8 cellular contexts compared by ENCODE assay signal in the genomic region with DNA sequence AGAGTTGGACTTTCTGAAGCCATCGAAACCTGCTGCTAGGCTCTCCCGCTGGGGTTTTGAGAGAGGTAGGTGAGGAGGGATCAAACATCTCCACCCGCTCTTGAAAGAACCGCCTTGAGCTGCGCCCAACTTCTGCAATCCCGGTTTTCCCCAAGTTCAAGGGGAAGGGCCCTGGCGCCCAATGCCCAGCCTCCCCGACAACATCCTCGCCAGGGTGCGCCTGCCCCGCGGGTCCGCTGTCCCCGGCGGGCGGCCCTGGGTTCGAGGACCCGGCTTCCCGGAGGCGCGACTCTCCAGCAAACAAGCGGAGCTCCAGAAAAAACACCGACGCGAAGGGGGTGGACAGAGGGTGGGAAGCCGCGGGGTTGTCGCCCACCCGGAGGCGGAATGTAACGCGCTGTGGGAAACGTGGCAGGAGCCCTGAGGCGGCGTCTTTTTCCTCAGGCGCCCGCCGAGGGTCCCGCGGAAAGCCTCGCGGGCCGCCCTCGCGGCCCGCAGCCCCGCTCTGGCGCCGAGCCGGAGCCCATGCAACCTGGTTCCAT. TPM values are rescaled to one million over a fixed set of nuclear protein-coding genes. Genes with fewer than 3 reads are reported as not detected.
DNase-seq lines count a peak whose midpoint lies in the region; ATAC-seq, FAIRE-seq and TF ChIP-seq lines count a peak whose summit lies in the region.

No MANE protein-coding gene starts in this region.

- no peaks in the 10 kb centered on the region for H3K9me2 ChIP-seq in SU-DHL-6 (replicated peaks; ENCODE audit: insufficient read depth, low read length)

- H4K20me1 ChIP-seq in SU-DHL-6 (ENCODE audit: low read depth, low read length) (peaks cover 18% of the 10 kb centered on the region; the same call in 1 of the 2 replicates), mammary epithelial cell (ENCODE audit: insufficient read depth, low read length) (no peaks in the 10 kb centered on the region), keratinocyte (ENCODE audit: control insufficient read depth, extremely low read depth, insufficient read depth, low read length) (no peaks in the 10 kb centered on the region)

- peak overlapping the region; percentile 91 for H2AFZ ChIP-seq in SU-DHL-6 (ENCODE audit: low read depth, low read length, severe bottlenecking)
- peak overlapping the region; percentile 94 for H2AFZ ChIP-seq in mammary epithelial cell (ENCODE audit: low read depth, low read length)
- peak overlapping the region; percentile 85 for H2AFZ ChIP-seq in keratinocyte (ENCODE audit: control insufficient read depth, low read length)

- H3K79me2 ChIP-seq in SU-DHL-6 (ENCODE audit: insufficient read depth, low read length) (peaks cover 53% of the 10 kb centered on the region), mammary epithelial cell (ENCODE audit: insufficient read depth, low read length) (peaks cover 55% of the 10 kb centered on the region), keratinocyte (ENCODE audit: control insufficient read depth, insufficient read depth, low read length) (peaks cover 48% of the 10 kb centered on the region)

- intact Hi-C loops in mammary epithelial cell (cut with micrococcal nuclease): loop anchor here (5.0 to 10.0 kb wide), 4 partner anchors 60 to 315 kb away; partner anchors contain the start of gene C21orf91

- FAIRE-seq in keratinocyte (lab: Jason Lieb, UNC): no peak

- TF ChIP-seq CTCF in SU-DHL-6 (IDR thresholded peaks at IDR 0.05; ENCODE audit: insufficient read depth, low read length, poor library complexity, severe bottlenecking): no peak
- TF ChIP-seq CTCF in mammary epithelial cell (conservative IDR thresholded peaks at IDR 0.05 in 1 of 2, IDR thresholded peaks at IDR 0.05 in 1 of 2; ENCODE audit: extremely low read depth in 1 of 2, insufficient read depth in 1 of 2, low read depth in 1 of 2, low read length in 2 of 2): no peak
- no peak for TF ChIP-seq CTCF in keratinocyte (optimal IDR thresholded peaks at IDR 0.05 in 1 of 3, IDR thresholded peaks at IDR 0.05 in 1 of 3, conservative IDR thresholded peaks at IDR 0.05 in 1 of 3; ENCODE audit: extremely low read depth in 1 of 3, insufficient read depth in 2 of 3, low read length in 3 of 3)

- H3K4me2 ChIP-seq in SU-DHL-6 (ENCODE audit: low read depth, low read length, poor library complexity, severe bottlenecking): peak overlapping the region; percentile 67
- H3K4me2 ChIP-seq in mammary epithelial cell (ENCODE audit: insufficient read depth, low read depth, low read length): peak overlapping the region; percentile 95
- H3K4me2 ChIP-seq in keratinocyte (ENCODE audit: control insufficient read depth, extremely low read depth, insufficient read depth, low read depth, low read length): peak overlapping the region; percentile 100

- peak; percentile 2 for DNase-seq in NOMO-1 treated with dmso at 0.1 percent for 144 hours (lab: John Stamatoyannopoulos, UW; ENCODE audit: unreplicated experiment)
- no peak for DNase-seq in NOMO-1 treated with DMSO at 0.1 percent for 48 hours (lab: John Stamatoyannopoulos, UW; ENCODE audit: unreplicated experiment)
- peak; percentile 83 for DNase-seq in mammary epithelial cell
- no peak for DNase-seq in keratinocyte (ENCODE audit: low read depth, low spot score)
- peak in 2 of 3 donors; percentile 3 to 11 for DNase-seq in stimulated activated CD4-positive, alpha-beta T cell treated with anti-CD3 and anti-CD28 coated beads, Interleukin-12 subunit alpha, Interleukin-12 subunit beta, amount 100 ng/mL, for 48 hours (ENCODE audit: low read depth in 2 of 3, low spot score in 1 of 3)
- no peak for DNase-seq in GF-D8 (lab: John Stamatoyannopoulos, UW)

- H3K4me3 ChIP-seq in SU-DHL-6 (ENCODE audit: insufficient read depth, low read length, poor library complexity, severe bottlenecking) (peak overlapping the region; percentile 75), mammary epithelial cell (replicated peaks in 1 of 3; ENCODE audit: insufficient read depth in 1 of 3, low read depth in 2 of 3, low read length in 3 of 3) (peak overlapping the region; percentile 75 to 93 (median 90)), keratinocyte (ENCODE audit: control insufficient read depth in 2 of 3, extremely low read depth in 1 of 3, insufficient read depth in 2 of 3, low read depth in 1 of 3, low read length in 3 of 3) (peak overlapping the region; percentile 69 to 97 (median 88))

- H3F3A ChIP-seq in SU-DHL-6 (ENCODE audit: insufficient read depth): peaks cover 10% of the 10 kb centered on the region; the same call in 1 of the 2 replicates

- CTCF ChIA-PET in mammary epithelial cell (lab: Charles Lee; ENCODE audit: low non-redundant PET): no interaction called here

- H3K27ac ChIP-seq in SU-DHL-6 (ENCODE audit: low read depth, low read length) (peak overlapping the region; percentile 57), mammary epithelial cell (ENCODE audit: insufficient read depth, low read depth, low read length) (peak overlapping the region; percentile 96), keratinocyte (ENCODE audit: control insufficient read depth, insufficient read depth, low read length) (peak overlapping the region; percentile 97)

- peak; percentile 5 for ATAC-seq in HG03025 (IDR thresholded peaks at IDR 0.05; ENCODE audit: low FRiP score, unreplicated experiment)

- H3K36me3 ChIP-seq in SU-DHL-6 (ENCODE audit: low read length): peaks cover 32% of the 10 kb centered on the region
- peaks cover 10% of the 10 kb centered on the region for H3K36me3 ChIP-seq in mammary epithelial cell (ENCODE audit: insufficient read depth, low read length)
- peaks cover 0 to 1% of the 10 kb centered on the region in 2 experiments for H3K36me3 ChIP-seq in keratinocyte (ENCODE audit: control insufficient read depth in 2 of 2, extremely low read depth in 1 of 2, insufficient read depth in 2 of 2, low read length in 2 of 2)

- H3K27me3 ChIP-seq in SU-DHL-6 (ENCODE audit: low read length) (no peaks in the 10 kb centered on the region), mammary epithelial cell (ENCODE audit: insufficient read depth, low read length) (no peaks in the 10 kb centered on the region), keratinocyte (ENCODE audit: control insufficient read depth, extremely low read depth, insufficient read depth, low read length) (no peaks in the 10 kb centered on the region)

- H3K9ac ChIP-seq in SU-DHL-6 (ENCODE audit: low read length) (peak overlapping the region; percentile 95), mammary epithelial cell (ENCODE audit: insufficient read depth, low read length) (peak overlapping the region; percentile 98), keratinocyte (ENCODE audit: control insufficient read depth, extremely low read depth, insufficient read depth, low read length) (peak overlapping the region; percentile 100)

- H3K4me1 ChIP-seq in mammary epithelial cell (ENCODE audit: insufficient read depth, low read length) (peaks cover 25% of the 10 kb centered on the region), keratinocyte (ENCODE audit: control insufficient read depth, extremely low read depth, insufficient read depth, low read length) (peaks cover 34% of the 10 kb centered on the region)

- WGBS in mammary epithelial cell (ENCODE audit: low coverage, missing lambda C conversion rate): 0% methylated on average over 12 of the region's 50 CpGs

- BruUV-seq in mammary epithelial cell (replicated peaks; lab: Mats Ljungman, UMichigan): no TSS peak

- dilution Hi-C loops in mammary epithelial cell (cut with HindIII; ENCODE audit: low sequenced_read_pairs) (no loop called here), keratinocyte (cut with MboI; ENCODE audit: extremely low pct_ligation_motif_present, low sequenced_read_pairs) (no loop called here)

- H3K9me1 ChIP-seq in keratinocyte (ENCODE audit: control insufficient read depth, extremely low read depth, insufficient read depth, low read length): no peaks in the 10 kb centered on the region

- H3K9me3 ChIP-seq in SU-DHL-6 (ENCODE audit: insufficient read depth, low read length) (no peaks in the 10 kb centered on the region), mammary epithelial cell (replicated peaks; ENCODE audit: insufficient read depth, low read length) (no peaks in the 10 kb centered on the region), keratinocyte (ENCODE audit: control insufficient read depth, low read depth, low read length) (no peaks in the 10 kb centered on the region)

- in situ Hi-C loops in mammary epithelial cell (cut with MboI; ENCODE audit: low sequenced_read_pairs in 2 of 2): no loop called here

RNA-seq across cellular contexts. Expression of gene BTG3, which starts 0.6 kb away (rescaled TPM):
- total RNA-seq in mammary epithelial cell: 10 to 100 TPM; 27.7 to 82.1 TPM
- polyA plus RNA-seq in mammary epithelial cell (57.6 TPM), keratinocyte (29.9 to 51.2 TPM (median 39.2 TPM) in 3 replicates)
- polyA minus RNA-seq in mammary epithelial cell (13.7 TPM), keratinocyte (0.89 to 10.2 TPM (median 6.1 TPM) in 3 replicates)
- polyA plus RNA-seq in keratinocyte (2011; ENCODE audit: low read depth): 44.0 TPM
- polyA plus RNA-seq in keratinocyte (2011; cell fraction: cytosol; rRNA removed): 28.5 and 51.4 TPM in 2 replicates
- 28.8 and 35.8 TPM in 2 replicates for polyA plus RNA-seq in keratinocyte (2011; cell fraction: nucleus; rRNA removed)
- polyA plus RNA-seq in keratinocyte (2012; ENCODE audit: low replicate concordance): 24.9 and 67.9 TPM in 2 replicates
- polyA minus RNA-seq in keratinocyte (2011; cell fraction: cytosol; rRNA and poly(A)+ RNA removed): 13.6 TPM
- 9.3 and 23.3 TPM in 2 replicates for polyA minus RNA-seq in keratinocyte (2011; cell fraction: nucleus; rRNA and poly(A)+ RNA removed)

Comparison
In these comparisons a context has a peak if more than half of its experiments do, and no peak if none do; other contexts are left out.
1. DNase-seq: peak in NOMO-1 treated with dmso at 0.1 percent for 144 hours (single experiment), mammary epithelial cell (single experiment) and stimulated activated CD4-positive, alpha-beta T cell treated with anti-CD3 and anti-CD28 coated beads, Interleukin-12 subunit alpha, Interleukin-12 subunit beta, amount 100 ng/mL, for 48 hours (2 of 3); none in NOMO-1 treated with DMSO at 0.1 percent for 48 hours (single experiment), keratinocyte (single experiment) and GF-D8 (single experiment).
2. Peak in every context shown above with its lines, with median percentiles within 50 percentile points of each other: H2AFZ ChIP-seq, H3K27ac ChIP-seq, H3K4me2 ChIP-seq, H3K4me3 ChIP-seq and H3K9ac ChIP-seq.